ENCODE assay signal across 11 cellular contexts in the genomic region with DNA sequence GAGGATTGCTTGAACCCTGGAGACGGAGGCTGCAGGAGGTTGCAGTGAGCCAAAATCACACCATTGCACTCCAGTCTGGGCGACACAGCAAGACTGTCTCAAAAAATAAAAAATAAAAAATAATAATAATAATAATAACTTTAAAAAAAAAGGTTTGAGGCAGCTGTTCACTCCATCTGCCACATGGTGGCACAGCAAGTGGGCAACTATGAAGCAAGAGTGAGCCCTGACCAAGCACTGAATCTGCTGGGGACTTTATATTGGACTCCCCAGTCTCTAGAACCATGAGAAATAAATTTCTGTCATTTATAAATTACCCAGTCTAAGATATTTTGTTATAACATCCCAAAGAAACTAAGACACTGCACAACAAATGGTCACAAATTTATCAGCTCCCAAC. TPM values are rescaled to one million over a fixed set of nuclear protein-coding genes. Genes with fewer than 3 reads are reported as not detected.
A peak's percentile ranks its signal among the peaks of the same experiment; 100 is the strongest.
DNase-seq lines count a peak whose midpoint lies in the region; ATAC-seq and TF ChIP-seq lines count a peak whose summit lies in the region.
"Had no signal": no experiment of that assay in that cellular context is flagged by ENCODE, and none has a peak within 500 bp of the region (broad histone marks: within the 10 kb centered on the region; RNA-seq: fewer than 3 reads in every experiment).

No MANE protein-coding gene starts in this region.

- H3K36me3 ChIP-seq in RWPE2 (ENCODE audit: low read depth) (no peaks in the 10 kb centered on the region), testis (ENCODE audit: low read depth, missing control alignments) (no peaks in the 10 kb centered on the region)

- H3K4me1 Mint-ChIP-seq in activated CD8-positive, alpha-beta T cell treated with anti-CD3 and anti-CD28 coated beads for 36 hours (ENCODE audit: low read depth): peaks cover 3% of the 10 kb centered on the region
- H3K4me1 Mint-ChIP-seq in activated CD8-positive, alpha-beta T cell treated with anti-CD3 and anti-CD28 coated beads, Interleukin-2, amount 10 ng/mL, durations not matched to agents 7 days and 5 days (ENCODE audit: low read depth): no peaks in the 10 kb centered on the region

- no peak for DNase-seq in activated CD8-positive, alpha-beta T cell treated with anti-CD3 and anti-CD28 coated beads for 36 hours
- no peak for DNase-seq in activated CD8-positive, alpha-beta T cell treated with anti-CD3 and anti-CD28 coated beads, Interleukin-2, amount 10 ng/mL, durations not matched to agents 7 days and 5 days
- no peak for DNase-seq in RWPE2 (ENCODE audit: low spot score)
- DNase-seq in fibroblast of the aortic adventitia (ENCODE audit: low read depth): peak; percentile 52
- DNase-seq in testis: no peak
- no peak for DNase-seq in amniotic stem cell (lab: John Stamatoyannopoulos, UW)
- no peak for DNase-seq in occipital lobe (lab: John Stamatoyannopoulos, UW)
- DNase-seq: right cardiac atrium; stimulated activated naive CD8-positive, alpha-beta T cell treated with anti-CD3 and anti-CD28 coated beads, Interleukin-15, Interleukin-2, amounts not matched to agents 100 U/mL and 50 U/mL, for 24 hours had no signal

- WGBS in testis, 2 donors: 41 to 71% methylated on average over 2 of the region's 2 CpGs

- H3K9me3 Mint-ChIP-seq in activated CD8-positive, alpha-beta T cell treated with anti-CD3 and anti-CD28 coated beads for 36 hours: no peaks in the 10 kb centered on the region
- no peaks in the 10 kb centered on the region for H3K9me3 Mint-ChIP-seq in activated CD8-positive, alpha-beta T cell treated with anti-CD3 and anti-CD28 coated beads, Interleukin-2, amount 10 ng/mL, durations not matched to agents 7 days and 5 days (ENCODE audit: insufficient read depth)
- H3K9me3 Mint-ChIP-seq: CD4-positive, CD25-positive, alpha-beta regulatory T cell had no signal

- H3K9me3 ChIP-seq in RWPE2 (ENCODE audit: severe bottlenecking) (no peaks in the 10 kb centered on the region), testis (no peaks in the 10 kb centered on the region)

- H3K27ac Mint-ChIP-seq in activated CD8-positive, alpha-beta T cell treated with anti-CD3 and anti-CD28 coated beads for 36 hours: no peak overlapping the region
- no peak overlapping the region for H3K27ac Mint-ChIP-seq in activated CD8-positive, alpha-beta T cell treated with anti-CD3 and anti-CD28 coated beads, Interleukin-2, amount 10 ng/mL, durations not matched to agents 7 days and 5 days

- H3K4me1 ChIP-seq in RWPE2 (ENCODE audit: insufficient read depth, poor library complexity, severe bottlenecking) (no peaks in the 10 kb centered on the region), testis (no peaks in the 10 kb centered on the region)

- no peak overlapping the region for H3K4me3 Mint-ChIP-seq in activated CD8-positive, alpha-beta T cell treated with anti-CD3 and anti-CD28 coated beads for 36 hours
- no peak overlapping the region for H3K4me3 Mint-ChIP-seq in activated CD8-positive, alpha-beta T cell treated with anti-CD3 and anti-CD28 coated beads, Interleukin-2, amount 10 ng/mL, durations not matched to agents 7 days and 5 days
- H3K4me3 Mint-ChIP-seq: CD4-positive, CD25-positive, alpha-beta regulatory T cell had no signal

- TF ChIP-seq POLR2A in testis (IDR thresholded peaks at IDR 0.05): no peak

- no peaks in the 10 kb centered on the region for H3K27me3 ChIP-seq in RWPE2 (ENCODE audit: insufficient read depth, poor library complexity, severe bottlenecking)
- no peaks in the 10 kb centered on the region for H3K27me3 ChIP-seq in testis

- intact Hi-C loops in activated CD8-positive, alpha-beta T cell treated with anti-CD3 and anti-CD28 coated beads for 36 hours (cut with micrococcal nuclease): no loop called here
- intact Hi-C loops in testis (cut with DNase I; ENCODE audit: low total_unique reads): no loop called here

- ATAC-seq in activated CD8-positive, alpha-beta T cell treated with anti-CD3 and anti-CD28 coated beads for 36 hours: peak; percentile 45
- no peak for ATAC-seq in activated CD8-positive, alpha-beta T cell treated with anti-CD3 and anti-CD28 coated beads, Interleukin-2, amount 10 ng/mL, durations not matched to agents 7 days and 5 days
- ATAC-seq in RWPE2 (ENCODE audit: low read depth) (peak; percentile 41; the same call in 1 of the 3 replicates), HG03571 (IDR thresholded peaks at IDR 0.05; ENCODE audit: unreplicated experiment) (no peak)
- ATAC-seq: stimulated activated naive CD8-positive, alpha-beta T cell treated with anti-CD3 and anti-CD28 coated beads, Interleukin-15, Interleukin-2, amounts not matched to agents 100 U/mL and 50 U/mL, for 24 hours had no signal

- TF ChIP-seq CTCF in activated CD8-positive, alpha-beta T cell treated with anti-CD3 and anti-CD28 coated beads for 36 hours (IDR thresholded peaks at IDR 0.05): peak; percentile 40
- TF ChIP-seq CTCF in RWPE2 (IDR thresholded peaks at IDR 0.05; ENCODE audit: poor library complexity, severe bottlenecking): peak; percentile 44
- TF ChIP-seq CTCF in fibroblast of the aortic adventitia (IDR thresholded peaks at IDR 0.05; ENCODE audit: insufficient read depth, low read length): peak; percentile 65
- TF ChIP-seq CTCF in testis (IDR thresholded peaks at IDR 0.05): peak in 2 of 3 experiments; percentile 25 to 38

- no peaks in the 10 kb centered on the region for H3K27me3 Mint-ChIP-seq in activated CD8-positive, alpha-beta T cell treated with anti-CD3 and anti-CD28 coated beads for 36 hours
- H3K27me3 Mint-ChIP-seq in activated CD8-positive, alpha-beta T cell treated with anti-CD3 and anti-CD28 coated beads, Interleukin-2, amount 10 ng/mL, durations not matched to agents 7 days and 5 days (ENCODE audit: low read depth): no peaks in the 10 kb centered on the region

- CTCF ChIA-PET in activated CD8-positive, alpha-beta T cell treated with anti-CD3 and anti-CD28 coated beads for 36 hours (lab: Charles Lee): interaction anchor here (1.5 to 1.6 kb wide), 2 partner anchors 9 to 134 kb away, joined by 4 to 5 read pairs; partner anchors contain the start of gene BAIAP2L1
- CTCF ChIA-PET in activated CD8-positive, alpha-beta T cell treated with anti-CD3 and anti-CD28 coated beads, Interleukin-2, amount 10 ng/mL, durations not matched to agents 7 days and 5 days (lab: Charles Lee): interaction anchor here (0.6 to 1.8 kb wide), 6 partner anchors 11 to 642 kb away, joined by 3 to 8 read pairs (median 3); partner anchors contain the start of gene BAIAP2L1

- peaks cover 13% of the 10 kb centered on the region for H3K36me3 Mint-ChIP-seq in activated CD8-positive, alpha-beta T cell treated with anti-CD3 and anti-CD28 coated beads for 36 hours (ENCODE audit: low read depth)
- H3K36me3 Mint-ChIP-seq in activated CD8-positive, alpha-beta T cell treated with anti-CD3 and anti-CD28 coated beads, Interleukin-2, amount 10 ng/mL, durations not matched to agents 7 days and 5 days (ENCODE audit: low read depth): peaks cover 13% of the 10 kb centered on the region

- H3K4me3 ChIP-seq in RWPE2 (ENCODE audit: severe bottlenecking) (no peak overlapping the region), fibroblast of the aortic adventitia (ENCODE audit: low read depth, low read length) (no peak overlapping the region), testis (no peak overlapping the region)

- POLR2A ChIA-PET in activated CD8-positive, alpha-beta T cell treated with anti-CD3 and anti-CD28 coated beads for 36 hours (lab: Charles Lee): interaction anchor here (0.9 kb wide), 1 partner anchor 13 kb away, joined by 3 read pairs; no protein-coding TSS in a partner anchor
- POLR2A ChIA-PET in activated CD8-positive, alpha-beta T cell treated with anti-CD3 and anti-CD28 coated beads, Interleukin-2, amount 10 ng/mL, durations not matched to agents 7 days and 5 days (lab: Charles Lee): no interaction called here

- H3K27ac ChIP-seq in RWPE2 (ENCODE audit: poor library complexity, severe bottlenecking) (no peak overlapping the region), testis (no peak overlapping the region)

RNA-seq across cellular contexts. Expression of gene BRI3, which starts 14.6 kb away (rescaled TPM):
- 10 to 100 TPM; 44.9 to 47.6 TPM for total RNA-seq in activated CD8-positive, alpha-beta T cell treated with anti-CD3 and anti-CD28 coated beads for 36 hours
- total RNA-seq in activated CD8-positive, alpha-beta T cell treated with anti-CD3 and anti-CD28 coated beads, Interleukin-2, amount 10 ng/mL, durations not matched to agents 7 days and 5 days: 10 to 100 TPM; 35.0 to 35.5 TPM
- total RNA-seq in fibroblast of the aortic adventitia (ENCODE audit: low replicate concordance) (22.5 and 105 TPM in 2 replicates), testis (10 to 100 TPM; 61.1 to 76.3 TPM), occipital lobe (21.4 TPM)
- polyA plus RNA-seq in testis (ENCODE audit: insufficient read depth, low read depth, low replicate concordance): 167 TPM

RNA-seq across cellular contexts. Expression of gene TECPR1, which starts 14.8 kb away (rescaled TPM):
- total RNA-seq in activated CD8-positive, alpha-beta T cell treated with anti-CD3 and anti-CD28 coated beads for 36 hours: 10 to 100 TPM; 25.6 to 25.7 TPM
- 10 to 100 TPM; 49.3 to 55.9 TPM for total RNA-seq in activated CD8-positive, alpha-beta T cell treated with anti-CD3 and anti-CD28 coated beads, Interleukin-2, amount 10 ng/mL, durations not matched to agents 7 days and 5 days
- total RNA-seq in fibroblast of the aortic adventitia (ENCODE audit: low replicate concordance) (11.7 and 13.0 TPM in 2 replicates), testis (10 to 100 TPM; 18.5 to 24.6 TPM), occipital lobe (41.5 TPM)
- polyA plus RNA-seq in testis (ENCODE audit: insufficient read depth, low read depth, low replicate concordance): 13.5 TPM

RNA-seq across cellular contexts. Expression of gene BHLHA15, which starts 55.6 kb away (rescaled TPM):
- total RNA-seq in activated CD8-positive, alpha-beta T cell treated with anti-CD3 and anti-CD28 coated beads for 36 hours: under 1 TPM in 1 of 2 experiments, not detected in 1; 0.94 TPM
- not detected for total RNA-seq in activated CD8-positive, alpha-beta T cell treated with anti-CD3 and anti-CD28 coated beads, Interleukin-2, amount 10 ng/mL, durations not matched to agents 7 days and 5 days
- total RNA-seq in fibroblast of the aortic adventitia (ENCODE audit: low replicate concordance): not detected in 2 replicates
- total RNA-seq in testis: 1 to 10 TPM in 1 of 2 donors, under 1 TPM in 1; 0.50 to 2.4 TPM
- not detected for polyA plus RNA-seq in testis (ENCODE audit: insufficient read depth, low read depth, low replicate concordance)
- 10.0 TPM for total RNA-seq in occipital lobe
- total RNA-seq: CD4-positive, CD25-positive, alpha-beta regulatory T cell had no signal
- polyA plus RNA-seq: CD4-positive, CD25-positive, alpha-beta regulatory T cell; right cardiac atrium had no signal

Comparison
In these comparisons a context has a peak if more than half of its experiments do, and no peak if none do; other contexts are left out.
1. ATAC-seq: peak in activated CD8-positive, alpha-beta T cell treated with anti-CD3 and anti-CD28 coated beads for 36 hours (single experiment) and RWPE2 (single experiment); none in activated CD8-positive, alpha-beta T cell treated with anti-CD3 and anti-CD28 coated beads, Interleukin-2, amount 10 ng/mL, durations not matched to agents 7 days and 5 days (single experiment) and HG03571 (single experiment).
2. Peak in every context shown above with its lines, with median percentiles within 50 percentile points of each other: CTCF ChIP-seq.